ENCODE assay signal across 16 cellular contexts in the genomic region with DNA sequence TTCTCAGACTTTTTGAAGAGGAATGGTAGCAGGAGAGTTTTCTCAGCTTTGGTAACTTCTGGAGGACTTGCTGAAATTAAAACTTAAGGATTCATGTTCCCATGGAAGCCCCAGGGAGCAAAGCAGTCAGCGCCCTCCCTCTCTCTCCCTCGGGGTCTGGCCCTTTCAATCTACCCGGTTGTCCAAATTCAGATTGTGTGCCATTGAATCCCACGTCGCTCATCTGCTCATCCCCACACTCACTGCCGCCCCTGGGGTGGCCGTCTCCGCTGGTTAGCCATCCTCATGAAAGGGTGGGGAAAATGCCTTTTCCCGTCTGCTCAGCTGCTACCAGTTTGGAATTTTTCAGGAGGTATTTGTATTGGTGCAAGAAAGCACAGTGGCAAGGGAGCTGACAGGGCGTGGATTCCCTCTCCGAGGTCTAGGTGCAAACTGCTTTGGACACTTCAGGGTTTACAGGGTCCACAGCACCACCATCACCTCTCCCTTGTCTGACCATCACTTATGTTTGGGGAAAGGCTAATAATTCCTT. TPM values are rescaled to one million over a fixed set of nuclear protein-coding genes. Genes with fewer than 3 reads are reported as not detected.
DNase-seq lines count a peak whose midpoint lies in the region; ATAC-seq, FAIRE-seq and TF ChIP-seq lines count a peak whose summit lies in the region.
"Had no signal": no experiment of that assay in that cellular context is flagged by ENCODE, and none has a peak within 500 bp of the region (broad histone marks: within the 10 kb centered on the region; RNA-seq: fewer than 3 reads in every experiment).

No MANE protein-coding gene starts in this region.

- H3K4me1 Mint-ChIP-seq in GM23338 = peaks cover 16% of the 10 kb centered on the region; the same call in 2 of the 3 replicates
- H3K4me1 Mint-ChIP-seq: activated B cell treated with CpG ODN at 0.5 μM for 24 hours, immature natural killer cell had no signal

- H3K27ac Mint-ChIP-seq in GM23338 = no peak overlapping the region
- H3K27ac Mint-ChIP-seq: activated B cell treated with CpG ODN at 0.5 μM for 24 hours; immature natural killer cell; stimulated activated naive B cell treated with anti-CD40 and anti-IgM and Interleukin-4, amounts not matched to agents 10 μg/mL and 1 μg/mL and 100 μg/mL, for 72 hours had no signal

- no peaks in the 10 kb centered on the region for H3K9me3 ChIP-seq in adipocyte (ENCODE audit: control insufficient read depth, low read length)
- no peaks in the 10 kb centered on the region for H3K9me3 ChIP-seq in keratinocyte (ENCODE audit: control insufficient read depth, low read depth, low read length)
- no peaks in the 10 kb centered on the region for H3K9me3 ChIP-seq in sigmoid colon
- no peaks in the 10 kb centered on the region for H3K9me3 ChIP-seq in lower lobe of right lung
- H3K9me3 ChIP-seq: esophagus squamous epithelium, ovary had no signal

- no peaks in the 10 kb centered on the region for H3K36me3 Mint-ChIP-seq in GM23338 (ENCODE audit: low read depth)
- H3K36me3 Mint-ChIP-seq: immature natural killer cell; stimulated activated naive B cell treated with anti-CD40 and anti-IgM and Interleukin-4, amounts not matched to agents 10 μg/mL and 1 μg/mL and 100 μg/mL, for 72 hours had no signal

- H3K36me3 ChIP-seq in GM23338 (ENCODE audit: insufficient read depth) (no peaks in the 10 kb centered on the region), adipocyte (ENCODE audit: control insufficient read depth, insufficient read depth, low read length, severe bottlenecking) (no peaks in the 10 kb centered on the region), keratinocyte (ENCODE audit: control insufficient read depth in 2 of 2, extremely low read depth in 1 of 2, insufficient read depth in 2 of 2, low read length in 2 of 2) (no peaks in the 10 kb centered on the region), sigmoid colon (no peaks in the 10 kb centered on the region), lower lobe of right lung (no peaks in the 10 kb centered on the region)
- H3K36me3 ChIP-seq: cardiac muscle cell, esophagus squamous epithelium, ovary had no signal

- no peak for TF ChIP-seq EP300 in sigmoid colon (IDR thresholded peaks at IDR 0.05)

- H3K4me2 ChIP-seq in GM23338 (no peak overlapping the region; the same call in 1 of the 2 replicates), keratinocyte (ENCODE audit: control insufficient read depth, extremely low read depth, insufficient read depth, low read depth, low read length) (peak overlapping the region; percentile 41)

- TF ChIP-seq CTCF in GM23338 (conservative IDR thresholded peaks at IDR 0.05; ENCODE audit: low read depth in 2 of 2) (no peak), keratinocyte (optimal IDR thresholded peaks at IDR 0.05 in 1 of 3, IDR thresholded peaks at IDR 0.05 in 1 of 3, conservative IDR thresholded peaks at IDR 0.05 in 1 of 3; ENCODE audit: extremely low read depth in 1 of 3, insufficient read depth in 2 of 3, low read length in 3 of 3) (no peak), sigmoid colon (IDR thresholded peaks at IDR 0.05) (no peak), lower lobe of right lung (IDR thresholded peaks at IDR 0.05) (no peak)

- H3K9ac ChIP-seq in adipocyte (ENCODE audit: low read length) (peak overlapping the region; percentile 59), keratinocyte (ENCODE audit: control insufficient read depth, extremely low read depth, insufficient read depth, low read length) (no peak overlapping the region)

- intact Hi-C loops in sigmoid colon (cut with DNase I) (loop anchor here (1.0 to 5.0 kb wide), 2 partner anchors 231 to 256 kb away; no protein-coding TSS in a partner anchor), lower lobe of right lung (cut with DNase I) (no loop called here)

- ATAC-seq in GM23338 (peak; percentile 33), lower lobe of right lung (no peak), esophagus mucosa (no peak)

- FAIRE-seq in keratinocyte (lab: Jason Lieb, UNC) = no peak
- FAIRE-seq: HTR-8/SVneo had no signal

- peak; percentile 11 for DNase-seq in GM23338 (ENCODE audit: low spot score)
- no peak for DNase-seq in adipocyte (ENCODE audit: low read depth)
- DNase-seq in keratinocyte (ENCODE audit: low read depth, low spot score) = no peak
- DNase-seq in sigmoid colon = peak; percentile 53
- no peak for DNase-seq in lower lobe of right lung
- no peak for DNase-seq in DMS153 (lab: John Stamatoyannopoulos, UW)
- no peak for DNase-seq in KG1 (lab: John Stamatoyannopoulos, UW)
- DNase-seq: activated B cell treated with CpG ODN at 0.5 μM for 24 hours; activated gamma-delta T cell; esophagus squamous epithelium; stimulated activated naive B cell treated with anti-CD40 and anti-IgM and Interleukin-4, amounts not matched to agents 10 μg/mL and 1 μg/mL and 100 μg/mL, for 72 hours had no signal

- H3K4me3 ChIP-seq in GM23338 (no peak overlapping the region), adipocyte (ENCODE audit: low read length) (peak overlapping the region; percentile 57), keratinocyte (ENCODE audit: control insufficient read depth in 2 of 3, extremely low read depth in 1 of 3, insufficient read depth in 2 of 3, low read depth in 1 of 3, low read length in 3 of 3) (peak overlapping the region in 1 of 3 experiments; percentile 33), sigmoid colon (no peak overlapping the region), lower lobe of right lung (no peak overlapping the region)
- H3K4me3 ChIP-seq: cardiac muscle cell, ovary had no signal

- H3K9me3 Mint-ChIP-seq in GM23338 = peaks cover 3% of the 10 kb centered on the region; the same call in 1 of the 3 replicates
- H3K9me3 Mint-ChIP-seq: activated B cell treated with CpG ODN at 0.5 μM for 24 hours; immature natural killer cell; stimulated activated naive B cell treated with anti-CD40 and anti-IgM and Interleukin-4, amounts not matched to agents 10 μg/mL and 1 μg/mL and 100 μg/mL, for 72 hours had no signal

- H3K9me1 ChIP-seq in keratinocyte (ENCODE audit: control insufficient read depth, extremely low read depth, insufficient read depth, low read length) = no peaks in the 10 kb centered on the region

- H3K27me3 Mint-ChIP-seq in GM23338 (ENCODE audit: insufficient read depth, low read depth, poor library complexity) = peaks cover 2% of the 10 kb centered on the region
- H3K27me3 Mint-ChIP-seq: activated B cell treated with CpG ODN at 0.5 μM for 24 hours; stimulated activated naive B cell treated with anti-CD40 and anti-IgM and Interleukin-4, amounts not matched to agents 10 μg/mL and 1 μg/mL and 100 μg/mL, for 72 hours had no signal

- H3F3A ChIP-seq in GM23338 (replicated peaks; ENCODE audit: low read depth) = no peaks in the 10 kb centered on the region

- no peaks in the 10 kb centered on the region for H3K9me2 ChIP-seq in GM23338 (ENCODE audit: insufficient read depth)

- H3K79me2 ChIP-seq in GM23338 (replicated peaks; ENCODE audit: insufficient read depth) (no peaks in the 10 kb centered on the region), keratinocyte (ENCODE audit: control insufficient read depth, insufficient read depth, low read length) (no peaks in the 10 kb centered on the region)

- H3K4me3 Mint-ChIP-seq in GM23338 = no peak overlapping the region
- H3K4me3 Mint-ChIP-seq: activated B cell treated with CpG ODN at 0.5 μM for 24 hours, immature natural killer cell had no signal

- H3K4me1 ChIP-seq in GM23338 (ENCODE audit: insufficient read depth) (no peaks in the 10 kb centered on the region), adipocyte (ENCODE audit: control insufficient read depth, insufficient read depth, low read length) (peaks cover 39% of the 10 kb centered on the region), keratinocyte (ENCODE audit: control insufficient read depth, extremely low read depth, insufficient read depth, low read length) (peaks cover 3% of the 10 kb centered on the region), sigmoid colon (peaks cover 0 to 13% (median 7%) of the 10 kb centered on the region in 4 donors), lower lobe of right lung (peaks cover 4% of the 10 kb centered on the region)

- H3K27me3 ChIP-seq in GM23338 (ENCODE audit: insufficient read depth) (no peaks in the 10 kb centered on the region), adipocyte (replicated peaks; ENCODE audit: control insufficient read depth, insufficient read depth, low read length) (no peaks in the 10 kb centered on the region), keratinocyte (ENCODE audit: control insufficient read depth, extremely low read depth, insufficient read depth, low read length) (peaks cover 11% of the 10 kb centered on the region), sigmoid colon (no peaks in the 10 kb centered on the region), lower lobe of right lung (ENCODE audit: low read depth) (no peaks in the 10 kb centered on the region)
- H3K27me3 ChIP-seq: cardiac muscle cell, ovary had no signal

- dilution Hi-C loops in keratinocyte (cut with MboI; ENCODE audit: extremely low pct_ligation_motif_present, low sequenced_read_pairs) = no loop called here

- peak overlapping the region; percentile 54; the same call in 1 of the 2 replicates for H2AFZ ChIP-seq in GM23338
- no peak overlapping the region for H2AFZ ChIP-seq in keratinocyte (ENCODE audit: control insufficient read depth, low read length)

- WGBS in sigmoid colon, 2 donors = 79 to 83% methylated on average over 11 of the region's 11 CpGs

- TF ChIP-seq POLR2A in sigmoid colon (IDR thresholded peaks at IDR 0.05) = no peak

- H3K27ac ChIP-seq in GM23338 (ENCODE audit: low read depth) (no peak overlapping the region), keratinocyte (ENCODE audit: control insufficient read depth, insufficient read depth, low read length) (no peak overlapping the region), sigmoid colon (no peak overlapping the region), lower lobe of right lung (no peak overlapping the region)
- H3K27ac ChIP-seq: cardiac muscle cell, esophagus squamous epithelium, ovary had no signal

- H4K20me1 ChIP-seq in GM23338 (replicated peaks; ENCODE audit: insufficient read depth) = no peaks in the 10 kb centered on the region
- H4K20me1 ChIP-seq in keratinocyte (ENCODE audit: control insufficient read depth, extremely low read depth, insufficient read depth, low read length) = no peaks in the 10 kb centered on the region

RNA-seq across cellular contexts. Expression of a gene that starts 27.1 kb away (rescaled TPM):
- total RNA-seq in GM23338 (2014; rRNA removed; shearing (Covaris generic)) = 55.1 and 62.0 TPM in 2 replicates
- polyA plus RNA-seq in GM23338 (2016; fragmentation: Nextera tagmentation; extraction: Ambion mirVana) (91.9 and 97.5 TPM in 2 replicates), keratinocyte (77.7 to 132 TPM (median 79.3 TPM) in 3 replicates), sigmoid colon (10 to 100 TPM; 13.4 to 31.6 (median 15.6) TPM)
- 37.1 TPM for polyA plus RNA-seq in keratinocyte (2011; ENCODE audit: low read depth)
- 47.2 and 86.9 TPM in 2 replicates for polyA plus RNA-seq in keratinocyte (2011; cell fraction: cytosol; rRNA removed)
- 66.7 and 79.6 TPM in 2 replicates for polyA plus RNA-seq in keratinocyte (2011; cell fraction: nucleus; rRNA removed)
- 32.9 and 72.5 TPM in 2 replicates for polyA plus RNA-seq in keratinocyte (2012; ENCODE audit: low replicate concordance)
- 67.9 to 134 TPM (median 90.8 TPM) in 3 replicates for polyA minus RNA-seq in keratinocyte
- polyA minus RNA-seq in keratinocyte (2011; cell fraction: cytosol; rRNA and poly(A)+ RNA removed) = 61.0 TPM
- 59.9 and 90.0 TPM in 2 replicates for polyA minus RNA-seq in keratinocyte (2011; cell fraction: nucleus; rRNA and poly(A)+ RNA removed)
- total RNA-seq in sigmoid colon (10 to 100 TPM; 50.1 to 75.7 (median 68.6) TPM), lower lobe of right lung (82.3 TPM), esophagus mucosa (53.3 TPM)

RNA-seq across cellular contexts. Expression of a gene that starts 52.5 kb away (rescaled TPM):
- total RNA-seq in GM23338 (2014; rRNA removed; shearing (Covaris generic)) = 10.5 and 16.9 TPM in 2 replicates
- polyA plus RNA-seq in GM23338 (2016; fragmentation: Nextera tagmentation; extraction: Ambion mirVana) = 3.2 and 3.8 TPM in 2 replicates
- 5.7 to 10.8 TPM (median 7.0 TPM) in 3 replicates for polyA plus RNA-seq in keratinocyte
- polyA plus RNA-seq in keratinocyte (2011; ENCODE audit: low read depth) = 10.1 TPM
- 6.1 and 8.7 TPM in 2 replicates for polyA plus RNA-seq in keratinocyte (2011; cell fraction: cytosol; rRNA removed)
- polyA plus RNA-seq in keratinocyte (2011; cell fraction: nucleus; rRNA removed) = 13.1 and 13.4 TPM in 2 replicates
- 9.0 and 13.7 TPM in 2 replicates for polyA plus RNA-seq in keratinocyte (2012; ENCODE audit: low replicate concordance)
- polyA minus RNA-seq in keratinocyte = 8.7 to 59.2 TPM (median 14.6 TPM) in 3 replicates
- polyA minus RNA-seq in keratinocyte (2011; cell fraction: cytosol; rRNA and poly(A)+ RNA removed) = 7.5 TPM
- 13.5 TPM in 2 replicates for polyA minus RNA-seq in keratinocyte (2011; cell fraction: nucleus; rRNA and poly(A)+ RNA removed)
- 10 to 100 TPM; 11.7 to 21.9 (median 14.8) TPM for total RNA-seq in sigmoid colon
- 10 to 100 TPM; 18.6 to 29.4 (median 20.1) TPM for polyA plus RNA-seq in sigmoid colon
- total RNA-seq in lower lobe of right lung = 60.9 TPM
- total RNA-seq in esophagus mucosa = 19.1 TPM

Comparison
In these comparisons a context has a peak if more than half of its experiments do, and no peak if none do; other contexts are left out.
1. DNase-seq: peak in GM23338 (single experiment) and sigmoid colon (single experiment); none in adipocyte (single experiment), keratinocyte (single experiment), lower lobe of right lung (single experiment), DMS153 (single experiment) and KG1 (single experiment).